ENCODE assay signal across 15 cellular contexts in the genomic region with DNA sequence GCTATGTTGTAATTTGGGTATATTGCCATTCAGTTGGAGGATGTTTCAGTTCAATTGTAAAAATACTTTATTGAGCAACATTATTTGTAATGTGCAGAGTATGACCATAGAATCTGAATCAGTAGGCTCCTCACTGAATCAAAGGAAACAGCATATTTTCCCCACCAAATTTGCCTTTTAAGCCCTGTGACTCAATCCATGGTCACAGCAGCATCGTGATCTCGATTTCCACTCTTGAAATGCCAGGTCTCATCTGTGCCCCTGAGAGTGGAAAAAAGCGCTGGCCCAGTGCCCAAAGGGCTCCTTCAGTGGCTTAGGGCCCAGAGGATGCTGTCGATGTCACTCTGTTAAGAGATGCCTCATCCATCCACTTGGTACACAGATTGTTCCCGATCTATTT. TPM values are rescaled to one million over a fixed set of nuclear protein-coding genes. Genes with fewer than 3 reads are reported as not detected.
DNase-seq lines count a peak whose midpoint lies in the region; ATAC-seq and TF ChIP-seq lines count a peak whose summit lies in the region.
"Had no signal": no experiment of that assay in that cellular context is flagged by ENCODE, and none has a peak within 500 bp of the region (broad histone marks: within the 10 kb centered on the region; RNA-seq: fewer than 3 reads in every experiment).

No MANE protein-coding gene starts in this region.

- peak; percentile 33 for DNase-seq in stimulated activated CD4-positive, alpha-beta T cell treated with anti-CD3 and anti-CD28 coated beads, Interleukin-1b, Interleukin-23, amount 100 ng/mL, for 48 hours
- DNase-seq in stimulated activated CD4-positive, alpha-beta T cell treated with anti-CD3 and anti-CD28 coated beads, Interleukin-4, amount 100 ng/mL, for 24 hours, result no peak
- DNase-seq in PC-3, result peak; percentile 68
- peak; percentile 58 for DNase-seq in epithelial cell of esophagus (ENCODE audit: low read depth)
- no peak for DNase-seq in type B pancreatic cell (ENCODE audit: extremely low spot score, unreplicated experiment)
- DNase-seq in NOMO-1 treated with DMSO at 0.1 percent for 48 hours (lab: John Stamatoyannopoulos, UW; ENCODE audit: unreplicated experiment), result no peak
- no peak for DNase-seq in ecto neural progenitor cell (ENCODE audit: low spot score)
- no peak for DNase-seq in DMS 273 treated with DMSO at 0.1 percent for 48 hours (lab: John Stamatoyannopoulos, UW)
- DNase-seq: activated CD4-positive, alpha-beta T cell treated with anti-CD3 and anti-CD28 coated beads, Interleukin-2, amount 10 ng/mL, durations not matched to agents 7 days and 5 days; CD4-positive, CD25-positive, alpha-beta regulatory T cell; colonic mucosa had no signal

- H3K9me3 ChIP-seq in PC-3 (ENCODE audit: low read length), result no peaks in the 10 kb centered on the region
- H3K9me3 ChIP-seq: colonic mucosa, gastroesophageal sphincter, psoas muscle had no signal

- H3K27me3 Mint-ChIP-seq in type B pancreatic cell, result no peaks in the 10 kb centered on the region

- H3K4me3 Mint-ChIP-seq in type B pancreatic cell, result no peak overlapping the region
- H3K4me3 Mint-ChIP-seq: activated CD4-positive, alpha-beta T cell treated with anti-CD3 and anti-CD28 coated beads, Interleukin-2, amount 10 ng/mL, durations not matched to agents 7 days and 5 days; activated naive CD4-positive, alpha-beta T cell treated with anti-CD3 and anti-CD28 coated beads, Interleukin-2, amount 50 U/mL, for 24 hours; CD4-positive, CD25-positive, alpha-beta regulatory T cell; T-helper 1 cell treated with Interleukin-12 subunit alpha and Interleukin-12 subunit beta and Interleukin-4 antibody, amounts not matched to agents 30 μg/mL and 1 μg/mL, for 36 hours had no signal

- H3K4me1 ChIP-seq in PC-3 (ENCODE audit: insufficient read depth, low read length), result peaks cover 24% of the 10 kb centered on the region
- H3K4me1 ChIP-seq: colonic mucosa had no signal

- POLR2A ChIA-PET in PC-3 (lab: Charles Lee; ENCODE audit: unreplicated experiment), result no interaction called here

- TF ChIP-seq CTCF in PC-3 (conservative IDR thresholded peaks at IDR 0.05; ENCODE audit: low read depth, low read length) (no peak), epithelial cell of esophagus (IDR thresholded peaks at IDR 0.05; ENCODE audit: insufficient read depth, low read depth, low read length, missing control alignments) (no peak), type B pancreatic cell (conservative IDR thresholded peaks at IDR 0.05) (no peak)

- no peak overlapping the region for H3K4me3 ChIP-seq in PC-3 (ENCODE audit: low read length)
- H3K4me3 ChIP-seq in epithelial cell of esophagus (ENCODE audit: low read length), result no peak overlapping the region
- H3K4me3 ChIP-seq: colonic mucosa, gastroesophageal sphincter, psoas muscle had no signal

- H3K36me3 Mint-ChIP-seq in type B pancreatic cell, result no peaks in the 10 kb centered on the region
- H3K36me3 Mint-ChIP-seq: activated naive CD4-positive, alpha-beta T cell treated with anti-CD3 and anti-CD28 coated beads, Interleukin-2, amount 50 U/mL, for 24 hours; CD4-positive, CD25-positive, alpha-beta regulatory T cell had no signal

- H3K79me2 ChIP-seq in PC-3 (ENCODE audit: low read length), result peaks cover 32% of the 10 kb centered on the region

- no peaks in the 10 kb centered on the region; the same call in 1 of the 2 replicates for H3K36me3 ChIP-seq in PC-3 (ENCODE audit: low read depth, low read length)
- H3K36me3 ChIP-seq: colonic mucosa had no signal

- H3K4me1 Mint-ChIP-seq in type B pancreatic cell (ENCODE audit: unreplicated experiment), result peaks cover 16% of the 10 kb centered on the region
- H3K4me1 Mint-ChIP-seq: activated CD4-positive, alpha-beta T cell treated with anti-CD3 and anti-CD28 coated beads, Interleukin-2, amount 10 ng/mL, durations not matched to agents 7 days and 5 days; activated naive CD4-positive, alpha-beta T cell treated with anti-CD3 and anti-CD28 coated beads, Interleukin-2, amount 50 U/mL, for 24 hours; CD4-positive, CD25-positive, alpha-beta regulatory T cell had no signal

- CTCF ChIA-PET in PC-3 (lab: Charles Lee), result no interaction called here

- no peak overlapping the region for H3K9ac ChIP-seq in PC-3 (ENCODE audit: low read length)

- no peaks in the 10 kb centered on the region for H3K9me2 ChIP-seq in PC-3 (replicated peaks; ENCODE audit: low read length)

- intact Hi-C loops in PC-3 (cut with micrococcal nuclease), result loop anchor here (5.0 kb wide), 1 partner anchor 48 kb away; no protein-coding TSS in a partner anchor

- H3K4me2 ChIP-seq in PC-3 (ENCODE audit: low read length), result no peak overlapping the region

- peak overlapping the region; percentile 73 for H3K27ac ChIP-seq in PC-3 (ENCODE audit: low read length)
- H3K27ac ChIP-seq: colonic mucosa, gastroesophageal sphincter, psoas muscle had no signal

- BruUV-seq in PC-3 (replicated peaks; lab: Mats Ljungman, UMichigan), result no TSS peak

- no peaks in the 10 kb centered on the region for H3K9me3 Mint-ChIP-seq in type B pancreatic cell
- H3K9me3 Mint-ChIP-seq: activated CD4-positive, alpha-beta T cell treated with anti-CD3 and anti-CD28 coated beads, Interleukin-2, amount 10 ng/mL, durations not matched to agents 7 days and 5 days; activated naive CD4-positive, alpha-beta T cell treated with anti-CD3 and anti-CD28 coated beads, Interleukin-2, amount 50 U/mL, for 24 hours; T-helper 1 cell treated with Interleukin-12 subunit alpha and Interleukin-12 subunit beta and Interleukin-4 antibody, amounts not matched to agents 30 μg/mL and 1 μg/mL, for 36 hours had no signal

- no peak overlapping the region for H2AFZ ChIP-seq in PC-3 (ENCODE audit: low read length)

- H3K27ac Mint-ChIP-seq in type B pancreatic cell, result peak overlapping the region; percentile 22
- H3K27ac Mint-ChIP-seq: activated CD4-positive, alpha-beta T cell treated with anti-CD3 and anti-CD28 coated beads, Interleukin-2, amount 10 ng/mL, durations not matched to agents 7 days and 5 days; activated naive CD4-positive, alpha-beta T cell treated with anti-CD3 and anti-CD28 coated beads, Interleukin-2, amount 50 U/mL, for 24 hours; CD4-positive, CD25-positive, alpha-beta regulatory T cell; T-helper 1 cell treated with Interleukin-12 subunit alpha and Interleukin-12 subunit beta and Interleukin-4 antibody, amounts not matched to agents 30 μg/mL and 1 μg/mL, for 36 hours had no signal

- no peaks in the 10 kb centered on the region for H4K20me1 ChIP-seq in PC-3 (ENCODE audit: low read length)

- ATAC-seq in PC-3, result peak; percentile 53
- ATAC-seq: gastroesophageal sphincter, psoas muscle had no signal

- no peaks in the 10 kb centered on the region for H3F3A ChIP-seq in PC-3 (ENCODE audit: low read length, unreplicated experiment)

- H3K27me3 ChIP-seq in PC-3 (ENCODE audit: low read length), result no peaks in the 10 kb centered on the region
- H3K27me3 ChIP-seq: colonic mucosa, gastroesophageal sphincter had no signal

RNA-seq across cellular contexts. Expression of a gene that starts 57.5 kb away (rescaled TPM):
- total RNA-seq in PC-3 (2014; rRNA removed), result 18.1 and 32.2 TPM in 2 replicates
- total RNA-seq in type B pancreatic cell (ENCODE audit: low replicate concordance), result 3.8 and 5.3 TPM in 2 replicates
- total RNA-seq: activated CD4-positive, alpha-beta T cell treated with anti-CD3 and anti-CD28 coated beads, Interleukin-2, amount 10 ng/mL, durations not matched to agents 7 days and 5 days; CD4-positive, CD25-positive, alpha-beta regulatory T cell had no signal

Comparison
In these comparisons a context has a peak if more than half of its experiments do, and no peak if none do; other contexts are left out.
1. DNase-seq: peak in stimulated activated CD4-positive, alpha-beta T cell treated with anti-CD3 and anti-CD28 coated beads, Interleukin-1b, Interleukin-23, amount 100 ng/mL, for 48 hours (single experiment), PC-3 (single experiment) and epithelial cell of esophagus (single experiment); none in stimulated activated CD4-positive, alpha-beta T cell treated with anti-CD3 and anti-CD28 coated beads, Interleukin-4, amount 100 ng/mL, for 24 hours (single experiment), type B pancreatic cell (single experiment), NOMO-1 treated with DMSO at 0.1 percent for 48 hours (single experiment), ecto neural progenitor cell (single experiment) and DMS 273 treated with DMSO at 0.1 percent for 48 hours (single experiment).